Comparison of ENCODE assay signal across 9 cellular contexts in genomic region chr7:6536262-6536770, GRCh38. TPM values are rescaled to one million over a fixed set of nuclear protein-coding genes. Genes with fewer than 3 reads are reported as not detected.
DNase-seq lines count a peak whose midpoint lies in the region; ATAC-seq, FAIRE-seq and TF ChIP-seq lines count a peak whose summit lies in the region.
"Had no signal": no experiment of that assay in that cellular context is flagged by ENCODE, and none has a peak within 500 bp of the region (broad histone marks: within the 10 kb centered on the region; RNA-seq: fewer than 3 reads in every experiment).

No MANE protein-coding gene starts in this region.

- POLR2A ChIA-PET in K562 (lab: Yijun Ruan, JAX) = interaction anchor here (1.2 kb wide), 1 partner anchor 18 kb away, joined by 6 read pairs; no protein-coding TSS in a partner anchor

- peaks cover 37% of the 10 kb centered on the region for H3K27me3 ChIP-seq in ACC112 (ENCODE audit: insufficient read depth, low read length)
- H3K27me3 ChIP-seq in HUES48 (ENCODE audit: control insufficient read depth, insufficient read depth, low read length) = peaks cover 48% of the 10 kb centered on the region
- peaks cover 25 to 54% of the 10 kb centered on the region in 2 experiments for H3K27me3 ChIP-seq in K562 (ENCODE audit: control insufficient read depth in 2 of 2, insufficient read depth in 2 of 2, low read length in 2 of 2)
- peaks cover 0 to 88% of the 10 kb centered on the region in 2 donors for H3K27me3 ChIP-seq in tibial nerve

- H3K9ac ChIP-seq in HUES48 (ENCODE audit: low read depth, low read length) = no peak overlapping the region
- H3K9ac ChIP-seq in K562 (ENCODE audit: insufficient read depth in 1 of 2, low read depth in 2 of 2, low read length in 2 of 2) = no peak overlapping the region

- H3K4me2 ChIP-seq in K562 (ENCODE audit: insufficient read depth, low read length) = no peak overlapping the region

- FAIRE-seq in K562 (lab: Jason Lieb, UNC) = no peak
- FAIRE-seq: pancreas had no signal

- no peaks in the 10 kb centered on the region for H3K9me3 Mint-ChIP-seq in natural killer cell

- H3K27ac Mint-ChIP-seq in natural killer cell = no peak overlapping the region

- peaks cover 3% of the 10 kb centered on the region for H3K9me1 ChIP-seq in K562 (ENCODE audit: control insufficient read depth, insufficient read depth, low read length)

- intact Hi-C loops in K562 (cut with micrococcal nuclease) (no loop called here), natural killer cell (cut with micrococcal nuclease) (no loop called here)

- ATAC-seq in K562 (no peak), natural killer cell (peak in 2 of 3 donors; percentile 34 to 53), HG03095 (IDR thresholded peaks at IDR 0.05; ENCODE audit: unreplicated experiment) (no peak), HG03439 (IDR thresholded peaks at IDR 0.05; ENCODE audit: unreplicated experiment) (no peak)

- H3K4me1 ChIP-seq in ACC112 (ENCODE audit: control insufficient read depth, insufficient read depth, low read length, unreplicated experiment) = no peaks in the 10 kb centered on the region
- H3K4me1 ChIP-seq in HUES48 (ENCODE audit: control insufficient read depth, insufficient read depth, low read length) = no peaks in the 10 kb centered on the region
- peaks cover 0 to 10% of the 10 kb centered on the region in 2 experiments; a peak in 1 of 5 replicates for H3K4me1 ChIP-seq in K562 (replicated peaks in 1 of 2; ENCODE audit: control insufficient read depth in 2 of 2, insufficient read depth in 2 of 2, low read length in 2 of 2)
- H3K4me1 ChIP-seq in tibial nerve = peaks cover 0 to 11% (median 3%) of the 10 kb centered on the region in 4 donors
- H3K4me1 ChIP-seq: pancreas had no signal

- H3K36me3 ChIP-seq in ACC112 (ENCODE audit: insufficient read depth, low read length) (no peaks in the 10 kb centered on the region), HUES48 (ENCODE audit: control insufficient read depth, insufficient read depth, low read length) (no peaks in the 10 kb centered on the region), K562 (ENCODE audit: control insufficient read depth, insufficient read depth, low read length) (no peaks in the 10 kb centered on the region), tibial nerve (no peaks in the 10 kb centered on the region)
- H3K36me3 ChIP-seq: pancreas had no signal

- H3K27ac ChIP-seq in ACC112 (ENCODE audit: low read depth, low read length) (no peak overlapping the region), HUES48 (ENCODE audit: low read depth, low read length) (no peak overlapping the region), K562 (ENCODE audit: extremely low read depth, low read depth, low read length) (no peak overlapping the region), tibial nerve (no peak overlapping the region)
- H3K27ac ChIP-seq: pancreas had no signal

- H3K9me3 ChIP-seq in HUES48 (ENCODE audit: control insufficient read depth, insufficient read depth, low read length) (no peaks in the 10 kb centered on the region), K562 (replicated peaks; ENCODE audit: control insufficient read depth, insufficient read depth, low read depth, low read length) (no peaks in the 10 kb centered on the region), tibial nerve (no peaks in the 10 kb centered on the region)
- H3K9me3 ChIP-seq: pancreas had no signal

- no peak for DNase-seq in K562 (ENCODE audit: extremely low read depth in 1 of 4, low spot score in 3 of 4)
- no peak for DNase-seq in natural killer cell
- no peak for DNase-seq in activated CD4-positive, alpha-beta T cell treated with anti-CD3 and anti-CD28 coated beads for 48 hours
- DNase-seq in tibial nerve (ENCODE audit: low spot score in 2 of 2) = no peak

- in situ Hi-C loops in K562 (cut with MboI) = no loop called here

- H3K27me3 Mint-ChIP-seq in natural killer cell (ENCODE audit: low read depth in 2 of 2) = peaks cover 0 to 17% of the 10 kb centered on the region in 2 donors

- H3K79me2 ChIP-seq in ACC112 (ENCODE audit: control insufficient read depth, insufficient read depth, low read length, unreplicated experiment) (no peaks in the 10 kb centered on the region), K562 (ENCODE audit: control insufficient read depth, insufficient read depth, low read length) (no peaks in the 10 kb centered on the region)

- TF ChIP-seq EP300 in K562 (IDR thresholded peaks at IDR 0.05; ENCODE audit: low read length) = no peak
- TF ChIP-seq EP300 in tibial nerve (IDR thresholded peaks at IDR 0.05) = no peak

- CTCF ChIA-PET in K562 (lab: Yijun Ruan, JAX; ENCODE audit: low intra/inter-chr PET ratio) = no interaction called here

- no peak for TF ChIP-seq RAD21 in K562 (CRISPR knock-in tag; conservative IDR thresholded peaks at IDR 0.05 in 1 of 2, IDR thresholded peaks at IDR 0.05 in 1 of 2)

- TF ChIP-seq POLR2A in K562 (conservative IDR thresholded peaks at IDR 0.05) (no peak), tibial nerve (IDR thresholded peaks at IDR 0.05) (no peak)

- no peak for TF ChIP-seq CTCF in K562 (IDR thresholded peaks at IDR 0.05 in 2 of 3, conservative IDR thresholded peaks at IDR 0.05 in 1 of 3; ENCODE audit: insufficient read depth in 2 of 3, low read depth in 1 of 3, low read length in 3 of 3)
- no peak for TF ChIP-seq CTCF in natural killer cell (IDR thresholded peaks at IDR 0.05)
- no peak for TF ChIP-seq CTCF in tibial nerve (IDR thresholded peaks at IDR 0.05)

- H4K20me1 ChIP-seq in K562 (replicated peaks; ENCODE audit: control insufficient read depth, insufficient read depth, low read length) = peaks cover 4% of the 10 kb centered on the region; the same call in 1 of the 2 replicates

- peaks cover 7 to 14% of the 10 kb centered on the region in 2 donors for H3K4me1 Mint-ChIP-seq in natural killer cell

- no TSS peak for BruUV-seq in K562 (replicated peaks; lab: Mats Ljungman, UMichigan)

- no peaks in the 10 kb centered on the region for H3K36me3 Mint-ChIP-seq in natural killer cell

- H3K4me3 ChIP-seq in ACC112 (ENCODE audit: low read depth, low read length) (peak overlapping the region; percentile 66), HUES48 (ENCODE audit: low read depth, low read length) (peak overlapping the region; percentile 71), K562 (no peak overlapping the region), tibial nerve (peak overlapping the region in 2 of 4 donors; percentile 3 to 30)

- 14% methylated on average over 19 of the region's 40 CpGs for WGBS in K562 (ENCODE audit: insufficient coverage, low coverage, missing lambda C conversion rate)
- 1 to 5% methylated on average over 11 to 35 of the region's 40 CpGs for WGBS in tibial nerve, 2 donors

- H3K4me3 Mint-ChIP-seq in natural killer cell = peak overlapping the region; percentile 21

- H2AFZ ChIP-seq in ACC112 (ENCODE audit: low read length, unreplicated experiment) = peak overlapping the region; percentile 56
- no peak overlapping the region for H2AFZ ChIP-seq in K562 (ENCODE audit: low read depth, low read length)

RNA-seq across cellular contexts. Expression of gene GRID2IP, which starts 14.9 kb away (rescaled TPM):
- 0.09 TPM in 1 of 2 replicates, not detected in the other for total RNA-seq in K562 (2011; cell fraction: chromatin; rRNA removed; ENCODE audit: low replicate concordance)
- not detected in 2 replicates for total RNA-seq in K562 (2011; cell fraction: nucleolus; rRNA removed)
- total RNA-seq in K562 (2011; cell fraction: nucleoplasm; rRNA removed) = not detected in 2 replicates
- not detected in 2 replicates for total RNA-seq in K562 (2014; rRNA removed)
- total RNA-seq in K562 (2014; rRNA removed; fragmentation: Illumina TruSeq; extraction: Trizol) = not detected in 2 replicates
- not detected in 2 replicates for total RNA-seq in K562 (2015; rRNA removed; fragmentation: Illumina TruSeq; extraction: Trizol)
- not detected in 2 replicates for total RNA-seq in K562 (2021)
- not detected in 2 replicates for polyA plus RNA-seq in K562 (2011; rRNA removed)
- polyA plus RNA-seq in K562 (2011; cell fraction: cytosol; rRNA removed) = not detected in 2 replicates
- polyA plus RNA-seq in K562 (2011; cell fraction: nucleus; rRNA removed) = not detected in 2 replicates
- not detected in 2 replicates for polyA plus RNA-seq in K562 (2012)
- not detected in 2 replicates for polyA plus RNA-seq in K562 (2014; fragmentation: Illumina TruSeq; extraction: Trizol)
- not detected for polyA plus RNA-seq in K562 (2014; fragmentation: Nextera tagmentation; extraction: Ambion mirVana)
- polyA plus RNA-seq in K562 (2014; rRNA removed) = not detected in 2 replicates
- polyA minus RNA-seq in K562 (2011; rRNA and poly(A)+ RNA removed) = not detected in 2 replicates
- polyA minus RNA-seq in K562 (2011; cell fraction: cytosol; rRNA and poly(A)+ RNA removed) = not detected in 2 replicates
- not detected in 2 replicates for polyA minus RNA-seq in K562 (2011; cell fraction: nucleus; rRNA and poly(A)+ RNA removed)
- under 1 TPM; 0.39 to 0.45 (median 0.40) TPM for total RNA-seq in natural killer cell
- not detected for total RNA-seq in tibial nerve

RNA-seq across cellular contexts. Expression of gene ZDHHC4, which starts 40.9 kb away (rescaled TPM):
- total RNA-seq in K562 (2011; cell fraction: chromatin; rRNA removed; ENCODE audit: low replicate concordance) = 108 and 190 TPM in 2 replicates
- total RNA-seq in K562 (2011; cell fraction: nucleolus; rRNA removed) = 140 and 154 TPM in 2 replicates
- 158 and 180 TPM in 2 replicates for total RNA-seq in K562 (2011; cell fraction: nucleoplasm; rRNA removed)
- 33.4 and 44.9 TPM in 2 replicates for total RNA-seq in K562 (2014; rRNA removed)
- total RNA-seq in K562 (2014; rRNA removed; fragmentation: Illumina TruSeq; extraction: Trizol) = 58.3 and 59.1 TPM in 2 replicates
- 53.5 and 53.8 TPM in 2 replicates for total RNA-seq in K562 (2015; rRNA removed; fragmentation: Illumina TruSeq; extraction: Trizol)
- 54.1 and 58.7 TPM in 2 replicates for total RNA-seq in K562 (2021)
- polyA plus RNA-seq in K562 (2011; rRNA removed) = 106 and 124 TPM in 2 replicates
- 175 and 252 TPM in 2 replicates for polyA plus RNA-seq in K562 (2011; cell fraction: cytosol; rRNA removed)
- 125 and 165 TPM in 2 replicates for polyA plus RNA-seq in K562 (2011; cell fraction: nucleus; rRNA removed)
- polyA plus RNA-seq in K562 (2012) = 55.6 and 112 TPM in 2 replicates
- 64.3 and 71.1 TPM in 2 replicates for polyA plus RNA-seq in K562 (2014; fragmentation: Illumina TruSeq; extraction: Trizol)
- polyA plus RNA-seq in K562 (2014; fragmentation: Nextera tagmentation; extraction: Ambion mirVana) = 10 to 100 TPM; 58.9 to 77.0 TPM
- polyA plus RNA-seq in K562 (2014; rRNA removed) = 52.5 and 60.4 TPM in 2 replicates
- polyA minus RNA-seq in K562 (2011; rRNA and poly(A)+ RNA removed) = 185 and 193 TPM in 2 replicates
- 41.9 and 55.5 TPM in 2 replicates for polyA minus RNA-seq in K562 (2011; cell fraction: cytosol; rRNA and poly(A)+ RNA removed)
- polyA minus RNA-seq in K562 (2011; cell fraction: nucleus; rRNA and poly(A)+ RNA removed) = 36.5 and 65.0 TPM in 2 replicates
- total RNA-seq in natural killer cell = 10 to 100 TPM; 29.4 to 37.6 (median 35.3) TPM
- total RNA-seq in tibial nerve = 10 to 100 TPM; 38.1 to 48.3 (median 43.2) TPM

RNA-seq across cellular contexts. Expression of gene KDELR2, which starts 52.4 kb away (rescaled TPM):
- total RNA-seq in K562 (2011; cell fraction: chromatin; rRNA removed; ENCODE audit: low replicate concordance) = 94.9 and 147 TPM in 2 replicates
- total RNA-seq in K562 (2011; cell fraction: nucleolus; rRNA removed) = 95.4 and 110 TPM in 2 replicates
- total RNA-seq in K562 (2011; cell fraction: nucleoplasm; rRNA removed) = 163 and 235 TPM in 2 replicates
- total RNA-seq in K562 (2014; rRNA removed) = 40.5 and 58.3 TPM in 2 replicates
- 80.3 and 80.4 TPM in 2 replicates for total RNA-seq in K562 (2014; rRNA removed; fragmentation: Illumina TruSeq; extraction: Trizol)
- total RNA-seq in K562 (2015; rRNA removed; fragmentation: Illumina TruSeq; extraction: Trizol) = 61.2 and 67.6 TPM in 2 replicates
- total RNA-seq in K562 (2021) = 111 and 113 TPM in 2 replicates
- 121 and 166 TPM in 2 replicates for polyA plus RNA-seq in K562 (2011; rRNA removed)
- polyA plus RNA-seq in K562 (2011; cell fraction: cytosol; rRNA removed) = 75.6 and 141 TPM in 2 replicates
- 37.8 and 76.5 TPM in 2 replicates for polyA plus RNA-seq in K562 (2011; cell fraction: nucleus; rRNA removed)
- polyA plus RNA-seq in K562 (2012) = 65.3 and 95.8 TPM in 2 replicates
- polyA plus RNA-seq in K562 (2014; fragmentation: Illumina TruSeq; extraction: Trizol) = 69.8 and 75.3 TPM in 2 replicates
- 10 to 100 TPM; 27.4 to 27.9 TPM for polyA plus RNA-seq in K562 (2014; fragmentation: Nextera tagmentation; extraction: Ambion mirVana)
- polyA plus RNA-seq in K562 (2014; rRNA removed) = 51.3 and 67.0 TPM in 2 replicates
- polyA minus RNA-seq in K562 (2011; rRNA and poly(A)+ RNA removed) = 88.6 and 117 TPM in 2 replicates
- polyA minus RNA-seq in K562 (2011; cell fraction: cytosol; rRNA and poly(A)+ RNA removed) = 54.8 and 56.9 TPM in 2 replicates
- 15.2 and 34.5 TPM in 2 replicates for polyA minus RNA-seq in K562 (2011; cell fraction: nucleus; rRNA and poly(A)+ RNA removed)
- 10 to 100 TPM; 56.2 to 60.2 (median 58.5) TPM for total RNA-seq in natural killer cell
- 10 to 100 TPM; 61.0 to 80.6 (median 72.2) TPM for total RNA-seq in tibial nerve

RNA-seq across cellular contexts. Expression of gene INTS15, which starts 53.5 kb away (rescaled TPM):
- total RNA-seq in K562 (2011; cell fraction: chromatin; rRNA removed; ENCODE audit: low replicate concordance) = 27.7 and 71.3 TPM in 2 replicates
- total RNA-seq in K562 (2011; cell fraction: nucleolus; rRNA removed) = 41.2 and 44.5 TPM in 2 replicates
- total RNA-seq in K562 (2011; cell fraction: nucleoplasm; rRNA removed) = 27.3 and 28.3 TPM in 2 replicates
- total RNA-seq in K562 (2014; rRNA removed) (12.6 and 21.2 TPM in 2 replicates), K562 (2014; rRNA removed; fragmentation: Illumina TruSeq; extraction: Trizol) (8.3 and 8.4 TPM in 2 replicates), K562 (2015; rRNA removed; fragmentation: Illumina TruSeq; extraction: Trizol) (10.3 and 10.9 TPM in 2 replicates), K562 (2021) (23.5 and 24.6 TPM in 2 replicates), natural killer cell (10 to 100 TPM; 47.5 to 70.1 (median 60.7) TPM), tibial nerve (10 to 100 TPM; 28.0 to 63.0 (median 34.0) TPM)
- polyA plus RNA-seq in K562 (2011; rRNA removed) (11.6 and 17.2 TPM in 2 replicates), K562 (2014; fragmentation: Illumina TruSeq; extraction: Trizol) (26.4 and 28.9 TPM in 2 replicates), K562 (2014; fragmentation: Nextera tagmentation; extraction: Ambion mirVana) (under 1 TPM; 0.52 to 0.57 TPM), K562 (2014; rRNA removed) (16.8 and 17.9 TPM in 2 replicates)
- polyA plus RNA-seq in K562 (2011; cell fraction: cytosol; rRNA removed) = 17.0 and 23.4 TPM in 2 replicates
- polyA plus RNA-seq in K562 (2011; cell fraction: nucleus; rRNA removed) = 20.9 and 27.8 TPM in 2 replicates
- 21.6 and 35.8 TPM in 2 replicates for polyA plus RNA-seq in K562 (2012)
- polyA minus RNA-seq in K562 (2011; rRNA and poly(A)+ RNA removed) = 7.0 and 7.2 TPM in 2 replicates
- polyA minus RNA-seq in K562 (2011; cell fraction: cytosol; rRNA and poly(A)+ RNA removed) = 8.8 and 11.4 TPM in 2 replicates
- polyA minus RNA-seq in K562 (2011; cell fraction: nucleus; rRNA and poly(A)+ RNA removed) = 8.8 and 8.9 TPM in 2 replicates

Comparison
In these comparisons a context has a peak if more than half of its experiments do, and no peak if none do; other contexts are left out.
1. ATAC-seq: peak in natural killer cell (2 of 3); none in K562 (single experiment), HG03095 (single experiment) and HG03439 (single experiment).